Comparison of ENCODE assay signal across 8 cellular contexts in genomic region chr2:238158807-238159539, GRCh38. TPM values are rescaled to one million over a fixed set of nuclear protein-coding genes. Genes with fewer than 3 reads are reported as not detected.
DNase-seq lines count a peak whose midpoint lies in the region; ATAC-seq and FAIRE-seq lines count a peak whose summit lies in the region.

TSS of gene ERFE (plus strand) at chr2:238158970. CDS start at chr2:238159008, 38 bp downstream.

- H3K4me1 ChIP-seq in BLaER1 treated with 17β-estradiol and CSF1 and Interleukin-3, amounts not matched to agents 10 nM and 100 nM, result peaks cover 21 to 52% (median 42%) of the 10 kb centered on the region in 10 experiments

- intact Hi-C loops in activated T-helper 1 cell treated with anti-CD3 and anti-CD28 coated beads, Interleukin-12 subunit alpha, Interleukin-12 subunit beta, Interleukin-2, Interleukin-4 antibody, amounts not matched to agents 30 ng/mL and 10 ng/mL and 1 ng/mL, durations not matched to agents 14 hours and 24 hours and 36 hours (cut with micrococcal nuclease), result loop anchor here (5.0 kb wide), 1 partner anchor 103 kb away; no protein-coding TSS in a partner anchor
- intact Hi-C loops in head of caudate nucleus (cut with DNase I), result no loop called here

- FAIRE-seq in RCC 7860 (lab: Jason Lieb, UNC), result no peak

- H3K9me3 ChIP-seq in BLaER1 treated with 17β-estradiol and CSF1 and Interleukin-3, amounts not matched to agents 10 nM and 100 nM (replicated peaks in 1 of 11), result peaks cover 0 to 4% (median 0%) of the 10 kb centered on the region in 11 experiments; a peak in 2 of 22 replicates

- H3K4me1 Mint-ChIP-seq in activated T-helper 1 cell treated with anti-CD3 and anti-CD28 coated beads, Interleukin-12 subunit alpha, Interleukin-12 subunit beta, Interleukin-2, Interleukin-4 antibody, amounts not matched to agents 30 ng/mL and 10 ng/mL and 1 ng/mL, durations not matched to agents 14 hours and 24 hours and 36 hours (ENCODE audit: low read depth), result peaks cover 7% of the 10 kb centered on the region

- H3K4me3 Mint-ChIP-seq in activated T-helper 1 cell treated with anti-CD3 and anti-CD28 coated beads, Interleukin-12 subunit alpha, Interleukin-12 subunit beta, Interleukin-2, Interleukin-4 antibody, amounts not matched to agents 30 ng/mL and 10 ng/mL and 1 ng/mL, durations not matched to agents 14 hours and 24 hours and 36 hours, result peak within 1 kb of the TSS; percentile 68

- no peaks in the 10 kb centered on the region for H3K9me3 Mint-ChIP-seq in activated T-helper 1 cell treated with anti-CD3 and anti-CD28 coated beads, Interleukin-12 subunit alpha, Interleukin-12 subunit beta, Interleukin-2, Interleukin-4 antibody, amounts not matched to agents 30 ng/mL and 10 ng/mL and 1 ng/mL, durations not matched to agents 14 hours and 24 hours and 36 hours

- H3K4me3 ChIP-seq in BLaER1 treated with 17β-estradiol and CSF1 and Interleukin-3, amounts not matched to agents 10 nM and 100 nM, result peak within 1 kb of the TSS; percentile 55 to 75 (median 66)

- no peaks in the 10 kb centered on the region for H3K36me3 ChIP-seq in BLaER1 treated with 17β-estradiol and CSF1 and Interleukin-3, amounts not matched to agents 10 nM and 100 nM

- H3K27ac ChIP-seq in BLaER1 treated with 17β-estradiol and CSF1 and Interleukin-3, amounts not matched to agents 10 nM and 100 nM, result peak within 1 kb of the TSS in 9 of 11 experiments; percentile 33 to 83 (median 75); a peak in 16 of 22 replicates

- no peak within 1 kb of the TSS for H3K27ac Mint-ChIP-seq in activated T-helper 1 cell treated with anti-CD3 and anti-CD28 coated beads, Interleukin-12 subunit alpha, Interleukin-12 subunit beta, Interleukin-2, Interleukin-4 antibody, amounts not matched to agents 30 ng/mL and 10 ng/mL and 1 ng/mL, durations not matched to agents 14 hours and 24 hours and 36 hours

- peak; percentile 22 to 48 for DNase-seq in NOMO-1 (lab: John Stamatoyannopoulos, UW; ENCODE audit: unreplicated experiment in 2 of 2)
- peak; percentile 29 for DNase-seq in activated T-helper 1 cell treated with anti-CD3 and anti-CD28 coated beads, Interleukin-12 subunit alpha, Interleukin-12 subunit beta, Interleukin-2, Interleukin-4 antibody, amounts not matched to agents 30 ng/mL and 10 ng/mL and 1 ng/mL, durations not matched to agents 14 hours and 24 hours and 36 hours (ENCODE audit: low spot score)
- peak in 30 of 42 donors; percentile 27 to 79 (median 48) for DNase-seq in head of caudate nucleus
- no peak for DNase-seq in renal cortical epithelial cell (ENCODE audit: low read depth)
- DNase-seq in RCC 7860 (ENCODE audit: low spot score), result no peak
- no peak for DNase-seq in putamen (ENCODE audit: low spot score)

- peak within 1 kb of the TSS; percentile 64 to 88 (median 78) for H3K9ac ChIP-seq in BLaER1 treated with 17β-estradiol and CSF1 and Interleukin-3, amounts not matched to agents 10 nM and 100 nM

- ATAC-seq in GM19372 (IDR thresholded peaks at IDR 0.05; ENCODE audit: low read depth, unreplicated experiment), result peak; percentile 51

- peaks cover 18% of the 10 kb centered on the region for H3K27me3 Mint-ChIP-seq in activated T-helper 1 cell treated with anti-CD3 and anti-CD28 coated beads, Interleukin-12 subunit alpha, Interleukin-12 subunit beta, Interleukin-2, Interleukin-4 antibody, amounts not matched to agents 30 ng/mL and 10 ng/mL and 1 ng/mL, durations not matched to agents 14 hours and 24 hours and 36 hours (ENCODE audit: insufficient read depth)

- peak within 1 kb of the TSS; percentile 84 to 98 (median 97) for H3K4me2 ChIP-seq in BLaER1 treated with 17β-estradiol and CSF1 and Interleukin-3, amounts not matched to agents 10 nM and 100 nM

- H3K36me3 Mint-ChIP-seq in activated T-helper 1 cell treated with anti-CD3 and anti-CD28 coated beads, Interleukin-12 subunit alpha, Interleukin-12 subunit beta, Interleukin-2, Interleukin-4 antibody, amounts not matched to agents 30 ng/mL and 10 ng/mL and 1 ng/mL, durations not matched to agents 14 hours and 24 hours and 36 hours (ENCODE audit: low read depth), result no peaks in the 10 kb centered on the region

- peaks cover 0 to 26% (median 0%) of the 10 kb centered on the region in 11 experiments; a peak in 5 of 22 replicates for H4K20me1 ChIP-seq in BLaER1 treated with 17β-estradiol and CSF1 and Interleukin-3, amounts not matched to agents 10 nM and 100 nM

- H3K27me3 ChIP-seq in BLaER1 treated with 17β-estradiol and CSF1 and Interleukin-3, amounts not matched to agents 10 nM and 100 nM, result peaks cover 7 to 19% (median 14%) of the 10 kb centered on the region in 11 experiments; a peak in 16 of 22 replicates

RNA-seq across cellular contexts. Expression of gene ERFE, which starts in this region (rescaled TPM):
- 0.20 TPM in 1 of 2 replicates, not detected in the other for total RNA-seq in activated T-helper 1 cell treated with anti-CD3 and anti-CD28 coated beads, Interleukin-12 subunit alpha, Interleukin-12 subunit beta, Interleukin-2, Interleukin-4 antibody, amounts not matched to agents 30 ng/mL and 10 ng/mL and 1 ng/mL, durations not matched to agents 14 hours and 24 hours and 36 hours
- total RNA-seq in renal cortical epithelial cell, result 10.4 and 13.9 TPM in 2 replicates

Comparison
In these comparisons a context has a peak if more than half of its experiments do, and no peak if none do; other contexts are left out.
1. Peak in DNase-seq in activated T-helper 1 cell treated with anti-CD3 and anti-CD28 coated beads, Interleukin-12 subunit alpha, Interleukin-12 subunit beta, Interleukin-2, Interleukin-4 antibody, amounts not matched to agents 30 ng/mL and 10 ng/mL and 1 ng/mL, durations not matched to agents 14 hours and 24 hours and 36 hours; RNA of the gene not detected or under 1 TPM.
2. DNase-seq: peak in NOMO-1 (2 of 2) and head of caudate nucleus (30 of 42); none in renal cortical epithelial cell (single experiment), RCC 7860 (single experiment) and putamen (single experiment).